In genomic region chr11:71414645-71415044, GRCh38 we compare ENCODE assay signal across 29 cellular contexts.
"Had no signal": no experiment of that assay in that cellular context is flagged by ENCODE, and none has a peak within 500 bp of the region (broad histone marks: within the 10 kb centered on the region; RNA-seq: fewer than 3 reads in every experiment).

No MANE protein-coding gene starts in this region.

- DNase-seq: colonic mucosa; cortex of kidney; dermis blood vessel endothelial cell; dorsolateral prefrontal cortex; effector CD4-positive, alpha-beta T cell; effector CD8-positive, alpha-beta T cell; effector memory CD4-positive, alpha-beta T cell; effector memory CD8-positive, alpha-beta T cell; endodermal cell; erythroblast; esophagus squamous epithelium; foreskin fibroblast; foreskin keratinocyte; foreskin melanocyte; gastrocnemius medialis; glutamatergic neuron; head of caudate nucleus; heart left ventricle; heart right ventricle had no signal

- H3K9me3 Mint-ChIP-seq: dendritic cell treated with granulocyte-macrophage colony-stimulating factor and Interleukin-4, amounts not matched to agents 40 ng/mL and 50 ng/mL, for 4 days; endodermal cell had no signal

- H3K9me3 ChIP-seq: colonic mucosa, esophagus muscularis mucosa, esophagus squamous epithelium, gastrocnemius medialis, gastroesophageal sphincter, heart left ventricle, heart right ventricle had no signal

- H3K36me3 ChIP-seq: colonic mucosa, esophagus muscularis mucosa, esophagus squamous epithelium, gastrocnemius medialis, gastroesophageal sphincter, heart left ventricle, heart right ventricle had no signal

- H3K4me3 Mint-ChIP-seq: dendritic cell treated with granulocyte-macrophage colony-stimulating factor and Interleukin-4, amounts not matched to agents 40 ng/mL and 50 ng/mL, for 4 days; effector memory CD8-positive, alpha-beta T cell; endodermal cell had no signal

- FAIRE-seq: endometrium, endothelial cell of umbilical vein, frontal cortex had no signal

- ATAC-seq: effector memory CD8-positive, alpha-beta T cell; esophagus mucosa; foreskin keratinocyte; gastrocnemius medialis; gastroesophageal sphincter; heart left ventricle; heart right ventricle had no signal

- H3K27ac ChIP-seq: colonic mucosa, coronary artery, dorsolateral prefrontal cortex, epithelial cell of prostate, esophagus muscularis mucosa, esophagus squamous epithelium, foreskin keratinocyte, gastrocnemius medialis, gastroesophageal sphincter, heart left ventricle, heart right ventricle, hepatocyte had no signal

- H3K4me1 ChIP-seq: colonic mucosa, esophagus muscularis mucosa, esophagus squamous epithelium, foreskin keratinocyte, gastrocnemius medialis, gastroesophageal sphincter, heart left ventricle, heart right ventricle had no signal

- H3K79me2 ChIP-seq: hepatocyte had no signal

- H3K4me1 Mint-ChIP-seq: endodermal cell had no signal

- H3K4me2 ChIP-seq: hepatocyte had no signal

- H2AFZ ChIP-seq: hepatocyte had no signal

- H3K27ac Mint-ChIP-seq: dendritic cell treated with granulocyte-macrophage colony-stimulating factor and Interleukin-4, amounts not matched to agents 40 ng/mL and 50 ng/mL, for 4 days; effector memory CD8-positive, alpha-beta T cell; endodermal cell had no signal

- H3K27me3 ChIP-seq: colonic mucosa, dorsolateral prefrontal cortex, foreskin keratinocyte, gastrocnemius medialis, hepatocyte had no signal

- H3K4me3 ChIP-seq: colonic mucosa, coronary artery, dorsolateral prefrontal cortex, esophagus muscularis mucosa, esophagus squamous epithelium, gastrocnemius medialis, gastroesophageal sphincter, heart left ventricle, heart right ventricle, hepatocyte had no signal
